Comparison of ENCODE assay signal across 8 cellular contexts in the genomic region with DNA sequence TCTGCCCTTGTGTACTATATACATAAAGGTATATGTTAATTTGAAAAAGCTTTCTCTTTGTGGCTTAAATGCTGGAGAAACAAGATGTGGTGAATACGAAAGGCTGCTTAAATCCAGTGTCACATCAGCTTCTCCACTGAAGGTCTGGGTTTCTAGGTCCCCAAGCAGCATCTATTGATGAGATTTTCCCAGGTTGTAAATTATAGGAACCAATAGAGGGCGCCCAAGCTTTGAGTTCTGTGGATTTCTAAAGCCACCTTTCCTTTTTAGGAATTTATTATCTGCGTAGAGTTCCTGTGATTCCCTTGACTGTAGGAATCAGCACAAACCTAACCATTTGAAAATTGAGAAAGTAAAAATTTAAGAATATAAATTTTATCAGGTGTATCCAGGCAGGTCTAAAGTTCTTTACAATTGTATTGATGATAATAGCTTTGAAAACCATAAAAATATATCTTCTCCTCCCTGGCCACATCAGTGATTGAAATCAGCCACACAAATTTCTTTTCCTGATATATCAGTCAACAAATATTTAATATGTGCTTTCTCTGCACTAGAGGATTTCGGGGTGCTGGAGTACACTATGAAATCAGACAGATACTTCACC.
DNase-seq lines count a peak whose midpoint lies in the region; ATAC-seq, FAIRE-seq and TF ChIP-seq lines count a peak whose summit lies in the region.

No MANE protein-coding gene starts in this region.

- no peaks in the 10 kb centered on the region for H3K9me3 Mint-ChIP-seq in activated naive CD4-positive, alpha-beta T cell treated with anti-CD3 and anti-CD28 coated beads for 36 hours

- no peak overlapping the region for H3K4me3 ChIP-seq in psoas muscle

- H3K36me3 Mint-ChIP-seq in activated naive CD4-positive, alpha-beta T cell treated with anti-CD3 and anti-CD28 coated beads for 36 hours (ENCODE audit: low read depth), result no peaks in the 10 kb centered on the region

- no peak overlapping the region for H3K27ac ChIP-seq in psoas muscle

- H3K4me1 Mint-ChIP-seq in activated naive CD4-positive, alpha-beta T cell treated with anti-CD3 and anti-CD28 coated beads for 36 hours (ENCODE audit: low read depth), result no peaks in the 10 kb centered on the region

- TF ChIP-seq CTCF in psoas muscle (IDR thresholded peaks at IDR 0.05), result peak; percentile 37

- no peaks in the 10 kb centered on the region for H3K9me3 ChIP-seq in psoas muscle

- peak; percentile 6 for DNase-seq in activated naive CD4-positive, alpha-beta T cell treated with anti-CD3 and anti-CD28 coated beads for 36 hours
- DNase-seq in activated naive CD4-positive, alpha-beta T cell treated with anti-CD3 and anti-CD28 coated beads, Interleukin-2, amount 50 U/mL, for 16 hours, result no peak
- DNase-seq in NCI-H774 (lab: John Stamatoyannopoulos, UW) (peak; percentile 0), psoas muscle (no peak)

- CTCF ChIA-PET in activated naive CD4-positive, alpha-beta T cell treated with anti-CD3 and anti-CD28 coated beads for 36 hours (lab: Charles Lee), result interaction anchor here (0.7 to 1.2 kb wide), 9 partner anchors 9 to 472 kb away, joined by 3 to 6 read pairs (median 3); no protein-coding TSS in a partner anchor

- no peak overlapping the region for H3K4me3 Mint-ChIP-seq in activated naive CD4-positive, alpha-beta T cell treated with anti-CD3 and anti-CD28 coated beads for 36 hours

- intact Hi-C loops in activated naive CD4-positive, alpha-beta T cell treated with anti-CD3 and anti-CD28 coated beads for 36 hours (cut with micrococcal nuclease), result loop anchor here (2.0 to 5.0 kb wide), 2 partner anchors 457 to 469 kb away; no protein-coding TSS in a partner anchor
- intact Hi-C loops in psoas muscle (cut with DNase I), result loop anchor here (5.0 to 10.0 kb wide), 2 partner anchors 182 to 459 kb away; no protein-coding TSS in a partner anchor

- WGBS in psoas muscle, 3 donors, result 18 to 24% (median 23%) methylated on average over 4 of the region's 4 CpGs

- H3K27me3 Mint-ChIP-seq in activated naive CD4-positive, alpha-beta T cell treated with anti-CD3 and anti-CD28 coated beads for 36 hours (ENCODE audit: low read depth), result no peaks in the 10 kb centered on the region

- H3K36me3 ChIP-seq in psoas muscle (ENCODE audit: insufficient read depth in 1 of 2, low read depth in 1 of 2), result no peaks in the 10 kb centered on the region

- no peak overlapping the region for H3K27ac Mint-ChIP-seq in activated naive CD4-positive, alpha-beta T cell treated with anti-CD3 and anti-CD28 coated beads for 36 hours

- no peaks in the 10 kb centered on the region for H3K4me1 ChIP-seq in psoas muscle

- peak; percentile 12 for FAIRE-seq in endometrium (lab: Jason Lieb, UNC)

- H3K27me3 ChIP-seq in psoas muscle (ENCODE audit: insufficient read depth in 3 of 3, low read length in 2 of 3), result no peaks in the 10 kb centered on the region

- ATAC-seq in psoas muscle, result no peak
- ATAC-seq in HG03039 (IDR thresholded peaks at IDR 0.05; ENCODE audit: unreplicated experiment), result no peak
- no peak for ATAC-seq in GM19395 (IDR thresholded peaks at IDR 0.05; ENCODE audit: unreplicated experiment)
- no peak for ATAC-seq in GM21825 (IDR thresholded peaks at IDR 0.05; ENCODE audit: unreplicated experiment)

Comparison
In these comparisons a context has a peak if more than half of its experiments do, and no peak if none do; other contexts are left out.
1. DNase-seq: peak in activated naive CD4-positive, alpha-beta T cell treated with anti-CD3 and anti-CD28 coated beads for 36 hours (single experiment) and NCI-H774 (single experiment); none in activated naive CD4-positive, alpha-beta T cell treated with anti-CD3 and anti-CD28 coated beads, Interleukin-2, amount 50 U/mL, for 16 hours (single experiment) and psoas muscle (0 of 2).